Comparison of ENCODE assay signal across 25 cellular contexts in the genomic region with DNA sequence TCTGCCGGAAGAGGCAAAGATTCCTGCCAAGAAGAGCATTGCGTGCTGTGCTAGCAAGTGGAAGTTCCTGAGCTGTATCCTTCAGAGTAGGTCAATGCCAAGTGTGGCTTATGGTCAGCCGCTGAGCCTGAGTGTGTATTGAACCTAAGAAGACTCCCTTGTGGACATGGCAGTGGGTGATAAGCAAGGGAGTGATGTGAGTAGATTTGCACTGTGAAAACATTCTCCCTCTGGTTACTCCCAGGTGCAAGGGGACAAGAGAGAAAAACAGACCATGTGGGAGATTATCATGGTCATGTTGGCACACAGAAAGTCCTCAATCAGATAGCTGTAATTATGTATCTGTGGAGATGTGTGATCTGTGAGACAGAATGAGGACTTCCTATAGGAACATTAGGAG. TPM values are rescaled to one million over a fixed set of nuclear protein-coding genes. Genes with fewer than 3 reads are reported as not detected.
"Had no signal": no experiment of that assay in that cellular context is flagged by ENCODE, and none has a peak within 500 bp of the region (broad histone marks: within the 10 kb centered on the region; RNA-seq: fewer than 3 reads in every experiment).

No MANE protein-coding gene starts in this region.

- ATAC-seq: Panc1, PC-3, T-cell had no signal

- DNase-seq: KBM-7, NCI-H1092, NCI-H1105 treated with DMSO at 0.1 percent for 48 hours, NCI-H1436, NCI-H187, NCI-H2029, NCI-H2081 treated with DMSO at 0.1 percent for 48 hours, NCI-H2171, NCI-H345, NCI-H446 treated with DMSO at 0.1 percent for 48 hours, NCI-H510A treated with DMSO at 0.1 percent for 48 hours, NCI-H526, NCI-H82, PC-3, SHP77, SK-N-SH, SW 1271, T-cell had no signal

- H3K9me3 ChIP-seq: SK-N-SH had no signal

- H3K4me2 ChIP-seq: SK-N-SH had no signal

- H3K27ac ChIP-seq: RWPE1 had no signal

- H3K9ac ChIP-seq: SK-N-SH had no signal

- FAIRE-seq: HTR-8/SVneo had no signal

RNA-seq across cellular contexts. Expression of a gene that starts 6.1 kb away (rescaled TPM):
- total RNA-seq: LHCN-M2, MCF 10A had no signal

RNA-seq across cellular contexts. Expression of a gene that starts 12.4 kb away (rescaled TPM):
- total RNA-seq: LHCN-M2, MCF 10A, PC-3, SK-MEL-5 had no signal
- polyA plus RNA-seq: IgD-negative memory B cell, SK-N-SH had no signal

RNA-seq across cellular contexts. Expression of a gene that starts 35.0 kb away (rescaled TPM):
- total RNA-seq: MCF 10A had no signal
- polyA plus RNA-seq: IgD-negative memory B cell had no signal
